Comparison of ENCODE assay signal across 6 cellular contexts in the genomic region with DNA sequence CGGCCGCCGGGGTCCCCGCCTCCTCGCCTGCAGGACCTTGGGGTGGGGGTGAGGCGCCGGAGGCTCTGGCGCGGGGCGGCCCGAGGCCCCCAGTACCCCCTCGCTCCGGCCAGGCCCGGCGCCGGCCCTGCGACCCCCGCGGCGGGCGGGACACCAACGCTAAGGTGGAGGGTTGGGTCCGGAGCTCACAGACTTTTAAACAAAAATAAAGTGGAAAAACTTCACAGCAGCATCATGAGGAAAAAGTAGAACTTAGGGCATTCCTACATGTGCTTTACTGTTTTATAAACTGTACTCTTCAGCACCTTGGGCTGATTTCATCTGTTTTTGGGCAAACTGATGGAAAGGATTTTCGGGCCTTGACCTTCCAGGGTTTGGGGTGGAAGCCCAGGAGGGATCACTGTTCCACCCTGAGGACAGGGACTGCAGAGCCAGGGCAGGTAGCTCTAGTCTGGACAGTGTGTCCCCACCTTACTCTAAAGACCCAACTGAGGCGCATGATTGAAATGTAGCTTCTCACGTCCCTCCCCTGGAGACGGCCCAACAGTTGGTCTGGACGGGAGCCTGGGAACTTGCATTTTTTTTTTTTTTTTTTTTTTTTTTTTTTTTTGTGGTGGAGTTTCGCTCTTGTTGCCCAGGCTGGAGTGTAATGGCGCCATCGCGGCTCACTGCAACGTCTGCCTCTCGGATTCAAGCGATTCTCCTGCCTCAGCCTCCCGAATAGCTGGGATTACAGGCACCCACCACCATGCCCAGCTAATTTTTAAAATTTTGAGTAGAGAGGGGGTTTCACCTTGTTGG. TPM values are rescaled to one million over a fixed set of nuclear protein-coding genes. Genes with fewer than 3 reads are reported as not detected.
DNase-seq lines count a peak whose midpoint lies in the region; ATAC-seq, FAIRE-seq and TF ChIP-seq lines count a peak whose summit lies in the region.

No MANE protein-coding gene starts in this region.

- H3K23ac ChIP-seq in IMR-90 (ENCODE audit: low read depth, low read length): peak overlapping the region; percentile 97
- no peak overlapping the region for H3K23ac ChIP-seq in neuronal stem cell (ENCODE audit: low read depth, low read length, poor library complexity)

- peaks cover 20% of the 10 kb centered on the region for H3K9me1 ChIP-seq in IMR-90 (ENCODE audit: insufficient read depth, low read length)

- no peaks in the 10 kb centered on the region for H3K9me3 ChIP-seq in IMR-90 (ENCODE audit: control insufficient read depth, insufficient read depth, low read length)
- H3K9me3 ChIP-seq in neuronal stem cell (replicated peaks in 1 of 2; ENCODE audit: control insufficient read depth in 2 of 2, insufficient read depth in 1 of 2, low read depth in 1 of 2, low read length in 2 of 2): no peaks in the 10 kb centered on the region

- TF ChIP-seq CTCF in GM12875 (IDR thresholded peaks at IDR 0.05; ENCODE audit: borderline replicate concordance, insufficient read depth, low read depth, low read length): no peak
- no peak for TF ChIP-seq CTCF in IMR-90 (conservative IDR thresholded peaks at IDR 0.05; ENCODE audit: low read depth, low read length)

- TF ChIP-seq RAD21 in IMR-90 (IDR thresholded peaks at IDR 0.05; ENCODE audit: low read length): no peak

- POLR2A ChIA-PET in IMR-90 (lab: Charles Lee; ENCODE audit: unreplicated experiment): no interaction called here

- 20% methylated on average over 2 of the region's 36 CpGs; no CpG with 5 or more reads in 1 of the 2 experiments for WGBS in IMR-90 (ENCODE audit: extremely low coverage in 2 of 2, insufficient read length in 1 of 2), 2 experiments
- WGBS in neuronal stem cell (ENCODE audit: extremely low coverage in 2 of 2, insufficient read length in 2 of 2, insufficient replicate concordance in 1 of 2), 2 donors: no CpG with 5 or more reads among the region's 36 CpGs

- H3K56ac ChIP-seq in IMR-90 (ENCODE audit: extremely low read depth, insufficient read depth, low read length): peak overlapping the region; percentile 42; the same call in 1 of the 2 replicates

- H3K4me3 ChIP-seq in GM12875 (ENCODE audit: low read depth, low read length) (peak overlapping the region; percentile 67), IMR-90 (ENCODE audit: insufficient read depth, low read depth, low read length) (peak overlapping the region; percentile 90), neuronal stem cell (ENCODE audit: low read length in 2 of 2) (peak overlapping the region; percentile 94 to 95)

- H3K36me3 ChIP-seq in IMR-90 (ENCODE audit: control insufficient read depth, insufficient read depth, low read length): peaks cover 4% of the 10 kb centered on the region
- peaks cover 3 to 29% of the 10 kb centered on the region in 2 donors for H3K36me3 ChIP-seq in neuronal stem cell (replicated peaks in 1 of 2; ENCODE audit: control insufficient read depth in 2 of 2, insufficient read depth in 2 of 2, low read length in 2 of 2)

- H2BK5ac ChIP-seq in IMR-90 (ENCODE audit: low read depth, low read length, poor library complexity, severe bottlenecking) (peak overlapping the region; percentile 40), neuronal stem cell (ENCODE audit: low read length) (no peak overlapping the region)

- peak overlapping the region; percentile 92 for H4K5ac ChIP-seq in IMR-90 (ENCODE audit: low read depth, low read length)

- TF ChIP-seq POLR2A in IMR-90 (IDR thresholded peaks at IDR 0.05; ENCODE audit: low read depth, low read length) (no peak), GM12891 (IDR thresholded peaks at IDR 0.05; ENCODE audit: low read depth, low read length) (no peak)

- H3K27me3 ChIP-seq in IMR-90 (ENCODE audit: control insufficient read depth, insufficient read depth, low read length) (peaks cover 3% of the 10 kb centered on the region), neuronal stem cell (ENCODE audit: control insufficient read depth in 3 of 3, insufficient read depth in 3 of 3, low read depth in 1 of 3, low read length in 3 of 3) (peaks cover 0 to 6% (median 0%) of the 10 kb centered on the region in 3 experiments)

- H4K91ac ChIP-seq in IMR-90 (ENCODE audit: insufficient read depth, low read depth, low read length) (peak overlapping the region; percentile 66; the same call in 1 of the 2 replicates), neuronal stem cell (ENCODE audit: low read depth, low read length, poor library complexity) (no peak overlapping the region)

- H3K4ac ChIP-seq in IMR-90 (ENCODE audit: low read depth, low read length) (peak overlapping the region; percentile 94), neuronal stem cell (ENCODE audit: low read length) (no peak overlapping the region)

- peak overlapping the region; percentile 6; the same call in 1 of the 2 replicates for H2BK120ac ChIP-seq in IMR-90 (ENCODE audit: low read depth, low read length)
- no peak overlapping the region for H2BK120ac ChIP-seq in neuronal stem cell (ENCODE audit: low read depth, low read length)

- H3K4me1 ChIP-seq in IMR-90 (ENCODE audit: control insufficient read depth, insufficient read depth, low read length): peaks cover 3% of the 10 kb centered on the region; the same call in 1 of the 2 replicates
- H3K4me1 ChIP-seq in neuronal stem cell (ENCODE audit: control insufficient read depth in 2 of 2, insufficient read depth in 1 of 2, low read depth in 1 of 2, low read length in 2 of 2): peaks cover 2 to 9% of the 10 kb centered on the region in 2 donors

- H3K4me2 ChIP-seq in IMR-90 (ENCODE audit: low read depth, low read length) (peak overlapping the region; percentile 100), neuronal stem cell (ENCODE audit: insufficient read depth, low read length, poor library complexity, severe bottlenecking) (peak overlapping the region; percentile 66)

- ATAC-seq in IMR-90 (ENCODE audit: low read depth): no peak

- TSS peak; percentile 45 for BruUV-seq in IMR-90 (replicated peaks; lab: Mats Ljungman, UMichigan)

- H3K9ac ChIP-seq in IMR-90 (ENCODE audit: low read depth, low read length) (peak overlapping the region; percentile 98), neuronal stem cell (ENCODE audit: low read depth, low read length, poor library complexity) (peak overlapping the region; percentile 78)

- H2BK12ac ChIP-seq in neuronal stem cell (ENCODE audit: low read length): no peak overlapping the region

- H2BK15ac ChIP-seq in IMR-90 (ENCODE audit: low read depth, low read length) (peak overlapping the region; percentile 58; the same call in 1 of the 3 replicates), neuronal stem cell (ENCODE audit: low read length) (no peak overlapping the region)

- dilution Hi-C loops in IMR-90 (cut with HindIII; ENCODE audit: low sequenced_read_pairs, unreplicated experiment): no loop called here

- peak overlapping the region; percentile 60; the same call in 1 of the 2 replicates for H3K18ac ChIP-seq in IMR-90 (ENCODE audit: low read depth, low read length)
- peak overlapping the region; percentile 68 for H3K18ac ChIP-seq in neuronal stem cell (ENCODE audit: low read length)

- in situ Hi-C loops in IMR-90 (cut with MboI; ENCODE audit: low sequenced_read_pairs): loop anchor here (5.0 kb wide), 1 partner anchor 74 kb away; no protein-coding TSS in a partner anchor

- intact Hi-C loops in IMR-90 (cut with micrococcal nuclease): loop anchor here (1.0 to 5.0 kb wide), 2 partner anchors 74 to 87 kb away; no protein-coding TSS in a partner anchor

- H2AFZ ChIP-seq in IMR-90 (replicated peaks; ENCODE audit: low read length, poor library complexity): peak overlapping the region; percentile 96
- peak overlapping the region; percentile 87 for H2AFZ ChIP-seq in neuronal stem cell (ENCODE audit: low read length)

- peaks cover 19% of the 10 kb centered on the region for H4K20me1 ChIP-seq in IMR-90 (ENCODE audit: insufficient read depth, low read length)

- no peak overlapping the region for H2BK20ac ChIP-seq in IMR-90 (ENCODE audit: low read depth, low read length)

- H2AK9ac ChIP-seq in IMR-90 (replicated peaks; ENCODE audit: low read depth, low read length, poor library complexity): peak overlapping the region; percentile 99

- DNase-seq in IMR-90: peak; percentile 6
- DNase-seq in caudate nucleus (lab: John Stamatoyannopoulos, UW): no peak
- peak; percentile 15 for DNase-seq in neuronal stem cell (ENCODE audit: low spot score)
- no peak for DNase-seq in GM12891 (ENCODE audit: insufficient read length, low spot score)
- no peak for DNase-seq in NCI-H2107 treated with DMSO at 0.1 percent for 48 hours (lab: John Stamatoyannopoulos, UW; ENCODE audit: unreplicated experiment)

- H2AK5ac ChIP-seq in IMR-90 (ENCODE audit: low read depth, low read length) (peak overlapping the region; percentile 88), neuronal stem cell (ENCODE audit: low read depth, low read length) (no peak overlapping the region)

- H3K79me1 ChIP-seq in IMR-90 (ENCODE audit: low read depth in 1 of 2, low read length in 2 of 2) (peaks cover 20 to 50% of the 10 kb centered on the region in 2 experiments; a peak in 3 of 4 replicates), neuronal stem cell (ENCODE audit: low read depth, low read length) (peaks cover 7% of the 10 kb centered on the region)

- H4K8ac ChIP-seq in IMR-90 (ENCODE audit: low read depth in 2 of 2, low read length in 2 of 2): peak overlapping the region; percentile 79 to 99; a peak in 3 of 4 replicates
- H4K8ac ChIP-seq in neuronal stem cell (ENCODE audit: low read depth, low read length): no peak overlapping the region

- H3K14ac ChIP-seq in IMR-90 (replicated peaks; ENCODE audit: low read depth, low read length): peak overlapping the region; percentile 98
- H3K14ac ChIP-seq in neuronal stem cell (ENCODE audit: low read length): no peak overlapping the region

- H3K27ac ChIP-seq in IMR-90 (ENCODE audit: insufficient read depth, low read length): peak overlapping the region; percentile 76
- peak overlapping the region; percentile 0 for H3K27ac ChIP-seq in caudate nucleus (ENCODE audit: low read depth, low read length)
- H3K27ac ChIP-seq in neuronal stem cell (replicated peaks; ENCODE audit: low read length): no peak overlapping the region

- CTCF ChIA-PET in IMR-90 (lab: Yijun Ruan, JAX): interaction anchor here (0.6 to 1.3 kb wide), 2 partner anchors 10 to 12 kb away, joined by 3 to 4 read pairs; no protein-coding TSS in a partner anchor

- no peak for FAIRE-seq in GM12891 (lab: Jason Lieb, UNC)

RNA-seq across cellular contexts. Expression of gene NELFCD, which starts 0.7 kb away (rescaled TPM):
- 82.2 and 94.1 TPM in 2 replicates for total RNA-seq in IMR-90 (2012; rRNA removed)
- 85.7 and 88.9 TPM in 2 replicates for polyA plus RNA-seq in IMR-90 (2012; rRNA removed)
- 41.7 and 69.9 TPM in 2 replicates for polyA plus RNA-seq in IMR-90 (2012; cell fraction: cytosol; rRNA removed)
- polyA plus RNA-seq in IMR-90 (2012; cell fraction: nucleus; rRNA removed; ENCODE audit: low replicate concordance): 137 and 278 TPM in 2 replicates
- polyA plus RNA-seq in neuronal stem cell (2013, experiment 1 of 2): 55.6 TPM
- 57.2 TPM for polyA plus RNA-seq in neuronal stem cell (2013, experiment 2 of 2)
- polyA plus RNA-seq in GM12891 (2012; ENCODE audit: low read depth, missing spikeins): 62.4 TPM

RNA-seq across cellular contexts. Expression of gene CTSZ, which starts 25.3 kb away (rescaled TPM):
- 43.6 and 46.1 TPM in 2 replicates for total RNA-seq in IMR-90 (2012; rRNA removed)
- 82.8 and 88.5 TPM in 2 replicates for polyA plus RNA-seq in IMR-90 (2012; rRNA removed)
- polyA plus RNA-seq in IMR-90 (2012; cell fraction: cytosol; rRNA removed): 78.1 and 134 TPM in 2 replicates
- 37.6 and 39.3 TPM in 2 replicates for polyA plus RNA-seq in IMR-90 (2012; cell fraction: nucleus; rRNA removed; ENCODE audit: low replicate concordance)
- polyA plus RNA-seq in neuronal stem cell (2013, experiment 1 of 2): 32.2 TPM
- polyA plus RNA-seq in neuronal stem cell (2013, experiment 2 of 2): 31.5 TPM
- polyA plus RNA-seq in GM12891 (2012; ENCODE audit: low read depth, missing spikeins): 190 TPM

RNA-seq across cellular contexts. Expression of gene TUBB1, which starts 37.5 kb away (rescaled TPM):
- not detected in 2 replicates for total RNA-seq in IMR-90 (2012; rRNA removed)
- polyA plus RNA-seq in IMR-90 (2012; rRNA removed): not detected in 2 replicates
- polyA plus RNA-seq in IMR-90 (2012; cell fraction: cytosol; rRNA removed): not detected in 2 replicates
- polyA plus RNA-seq in IMR-90 (2012; cell fraction: nucleus; rRNA removed; ENCODE audit: low replicate concordance): 0.02 TPM in 1 of 2 replicates, not detected in the other
- not detected for polyA plus RNA-seq in neuronal stem cell (2013, experiment 1 of 2)
- not detected for polyA plus RNA-seq in neuronal stem cell (2013, experiment 2 of 2)
- 0.27 TPM for polyA plus RNA-seq in GM12891 (2012; ENCODE audit: low read depth, missing spikeins)

RNA-seq across cellular contexts. Expression of gene ATP5F1E, which starts 50.4 kb away (rescaled TPM):
- total RNA-seq in IMR-90 (2012; rRNA removed): 3.8 and 12.2 TPM in 2 replicates
- 34.5 and 42.6 TPM in 2 replicates for polyA plus RNA-seq in IMR-90 (2012; rRNA removed)
- 9.0 and 19.1 TPM in 2 replicates for polyA plus RNA-seq in IMR-90 (2012; cell fraction: cytosol; rRNA removed)
- 1.8 and 10.5 TPM in 2 replicates for polyA plus RNA-seq in IMR-90 (2012; cell fraction: nucleus; rRNA removed; ENCODE audit: low replicate concordance)
- polyA plus RNA-seq in neuronal stem cell (2013, experiment 1 of 2): 74.0 TPM
- polyA plus RNA-seq in neuronal stem cell (2013, experiment 2 of 2): 75.8 TPM
- 146 TPM for polyA plus RNA-seq in GM12891 (2012; ENCODE audit: low read depth, missing spikeins)

Comparison
In these comparisons a context has a peak if more than half of its experiments do, and no peak if none do; other contexts are left out.
1. DNase-seq: peak in IMR-90 (single experiment) and neuronal stem cell (single experiment); none in caudate nucleus (0 of 61), GM12891 (single experiment) and NCI-H2107 treated with DMSO at 0.1 percent for 48 hours (single experiment).
2. Peak in every context shown above with its lines, with median percentiles within 50 percentile points of each other: H3K4me3 ChIP-seq.